In genomic region chr3:5188419-5189405, GRCh38 we compare ENCODE assay signal across 8 cellular contexts. TPM values are rescaled to one million over a fixed set of nuclear protein-coding genes. Genes with fewer than 3 reads are reported as not detected.
DNase-seq lines count a peak whose midpoint lies in the region; TF ChIP-seq lines count a peak whose summit lies in the region.

No MANE protein-coding gene starts in this region.

- H3F3A ChIP-seq in MM.1S (ENCODE audit: insufficient read depth, low read length) = peaks cover 80% of the 10 kb centered on the region

- H3K9me3 ChIP-seq in MM.1S (replicated peaks; ENCODE audit: insufficient read depth, low read length) (no peaks in the 10 kb centered on the region), ectodermal cell (ENCODE audit: control insufficient read depth, low read length) (no peaks in the 10 kb centered on the region), muscle layer of colon (ENCODE audit: low read length) (no peaks in the 10 kb centered on the region), tibial artery (no peaks in the 10 kb centered on the region)

- WGBS in ectodermal cell, 2 experiments = 20% methylated on average over 28 of the region's 28 CpGs

- intact Hi-C loops in tibial artery (cut with DNase I; ENCODE audit: low total_unique reads) = loop anchor here (5.0 kb wide), 1 partner anchor 66 kb away; the partner anchor contains the start of gene ARL8B

- TF ChIP-seq CTCF in GM12864 (IDR thresholded peaks at IDR 0.05; ENCODE audit: low read depth, low read length, missing control alignments) (no peak), MM.1S (IDR thresholded peaks at IDR 0.05; ENCODE audit: low read length) (no peak; the same call in 1 of the 2 replicates), tibial artery (IDR thresholded peaks at IDR 0.05) (no peak)

- H3K79me2 ChIP-seq in MM.1S (ENCODE audit: low read length) = peaks cover 91% of the 10 kb centered on the region

- H3K27ac ChIP-seq in MM.1S (ENCODE audit: low read length) (peak overlapping the region; percentile 98), ectodermal cell (ENCODE audit: insufficient read depth, low read depth, low read length, poor library complexity, severe bottlenecking) (no peak overlapping the region), muscle layer of colon (ENCODE audit: low read depth, low read length) (peak overlapping the region; percentile 98), tibial artery (peak overlapping the region; percentile 94 to 96)

- H4K20me1 ChIP-seq in MM.1S (ENCODE audit: insufficient read depth, low read length) = no peaks in the 10 kb centered on the region

- no peaks in the 10 kb centered on the region for H3K27me3 ChIP-seq in MM.1S (replicated peaks; ENCODE audit: insufficient read depth, low read length)
- H3K27me3 ChIP-seq in ectodermal cell (ENCODE audit: control insufficient read depth, insufficient read depth, low read length, poor library complexity, severe bottlenecking) = peaks cover 18% of the 10 kb centered on the region
- H3K27me3 ChIP-seq in muscle layer of colon (ENCODE audit: control insufficient read depth in 1 of 2, insufficient read depth in 2 of 2, low read length in 2 of 2) = no peaks in the 10 kb centered on the region
- no peaks in the 10 kb centered on the region for H3K27me3 ChIP-seq in tibial artery

- peak overlapping the region; percentile 87 for H3K4me2 ChIP-seq in MM.1S (ENCODE audit: low read depth, low read length)

- H3K9me2 ChIP-seq in MM.1S (replicated peaks; ENCODE audit: insufficient read depth, low read length) = no peaks in the 10 kb centered on the region

- H3K4me3 ChIP-seq in GM12864 (ENCODE audit: low read depth, low read length) (peak overlapping the region; percentile 84), MM.1S (ENCODE audit: low read length) (peak overlapping the region; percentile 95), ectodermal cell (ENCODE audit: insufficient read depth, low read depth, low read length) (peak overlapping the region; percentile 83), muscle layer of colon (ENCODE audit: low read depth in 1 of 2, low read length in 2 of 2) (peak overlapping the region; percentile 88 to 96), tibial artery (peak overlapping the region; percentile 79 to 95)

- peaks cover 43% of the 10 kb centered on the region for H3K4me1 ChIP-seq in MM.1S (ENCODE audit: low read length)
- H3K4me1 ChIP-seq in ectodermal cell (ENCODE audit: control insufficient read depth, insufficient read depth, low read length) = no peaks in the 10 kb centered on the region
- H3K4me1 ChIP-seq in muscle layer of colon (ENCODE audit: insufficient read depth, low read length) = peaks cover 22% of the 10 kb centered on the region
- peaks cover 0 to 45% (median 15%) of the 10 kb centered on the region in 4 donors for H3K4me1 ChIP-seq in tibial artery

- H2AFZ ChIP-seq in MM.1S (ENCODE audit: low read length) = no peak overlapping the region

- H3K9ac ChIP-seq in MM.1S (ENCODE audit: low read length) (peak overlapping the region; percentile 100), muscle layer of colon (ENCODE audit: low read length) (peak overlapping the region; percentile 49)

- no peak for DNase-seq in GM12864 (ENCODE audit: low read depth)
- DNase-seq in MM.1S = peak; percentile 56
- DNase-seq in activated CD4-positive, alpha-beta T cell treated with anti-CD3 and anti-CD28 coated beads for 1 hour = peak; percentile 42
- DNase-seq in tibial artery = no peak
- DNase-seq in cerebellum (ENCODE audit: low spot score) = no peak
- no peak for DNase-seq in NCI-H446 treated with DMSO at 0.1 percent for 48 hours (lab: John Stamatoyannopoulos, UW)

- peaks cover 5% of the 10 kb centered on the region; the same call in 1 of the 2 replicates for H3K36me3 ChIP-seq in MM.1S (replicated peaks; ENCODE audit: insufficient read depth, low read length)
- H3K36me3 ChIP-seq in ectodermal cell (ENCODE audit: control insufficient read depth, insufficient read depth, low read length) = no peaks in the 10 kb centered on the region
- H3K36me3 ChIP-seq in muscle layer of colon (ENCODE audit: insufficient read depth, low read length) = no peaks in the 10 kb centered on the region
- peaks cover 0 to 6% (median under 1%) of the 10 kb centered on the region in 3 donors for H3K36me3 ChIP-seq in tibial artery

RNA-seq across cellular contexts. Expression of gene EDEM1, which starts 1.2 kb away (rescaled TPM):
- polyA plus RNA-seq in ectodermal cell (2013, experiment 1 of 4) = 8.0 TPM
- 9.7 TPM for polyA plus RNA-seq in ectodermal cell (2013, experiment 2 of 4)
- polyA plus RNA-seq in ectodermal cell (2013, experiment 3 of 4) = 5.7 TPM
- 7.3 TPM for polyA plus RNA-seq in ectodermal cell (2013, experiment 4 of 4)
- total RNA-seq in cerebellum = 12.1 TPM

Comparison
In these comparisons a context has a peak if more than half of its experiments do, and no peak if none do; other contexts are left out.
1. DNase-seq: peak in MM.1S (single experiment) and activated CD4-positive, alpha-beta T cell treated with anti-CD3 and anti-CD28 coated beads for 1 hour (single experiment); none in GM12864 (single experiment), tibial artery (0 of 2), cerebellum (single experiment) and NCI-H446 treated with DMSO at 0.1 percent for 48 hours (single experiment).
2. Peak in every context shown above with its lines, with median percentiles within 50 percentile points of each other: H3K4me3 ChIP-seq.